In genomic region chr12:44193281-44193680, GRCh38 we compare ENCODE assay signal across 12 cellular contexts.
A peak's percentile ranks its signal among the peaks of the same experiment; 100 is the strongest.
DNase-seq lines count a peak whose midpoint lies in the region; ATAC-seq and TF ChIP-seq lines count a peak whose summit lies in the region.
"Had no signal": no experiment of that assay in that cellular context is flagged by ENCODE, and none has a peak within 500 bp of the region (broad histone marks: within the 10 kb centered on the region; RNA-seq: fewer than 3 reads in every experiment).

No MANE protein-coding gene starts in this region.

- H3K27me3 ChIP-seq in thyroid gland (no peaks in the 10 kb centered on the region), neuronal stem cell (ENCODE audit: control insufficient read depth in 3 of 3, insufficient read depth in 3 of 3, low read depth in 1 of 3, low read length in 3 of 3) (no peaks in the 10 kb centered on the region)
- H3K27me3 ChIP-seq: spleen had no signal

- no peak overlapping the region for H3K18ac ChIP-seq in neuronal stem cell (ENCODE audit: low read length)

- H3K36me3 ChIP-seq in thyroid gland (no peaks in the 10 kb centered on the region), neuronal stem cell (replicated peaks in 1 of 2; ENCODE audit: control insufficient read depth in 2 of 2, insufficient read depth in 2 of 2, low read length in 2 of 2) (no peaks in the 10 kb centered on the region)
- H3K36me3 ChIP-seq: spleen had no signal

- no peak overlapping the region for H3K27ac ChIP-seq in thyroid gland
- no peak overlapping the region for H3K27ac ChIP-seq in neuronal stem cell (replicated peaks; ENCODE audit: low read length)
- H3K27ac ChIP-seq: spleen had no signal

- H3K27me3 Mint-ChIP-seq in stimulated activated naive CD8-positive, alpha-beta T cell treated with anti-CD3 and anti-CD28 coated beads, Interleukin-15, amount 100 ng/mL, for 72 hours = no peaks in the 10 kb centered on the region

- no peak overlapping the region for H2BK5ac ChIP-seq in neuronal stem cell (ENCODE audit: low read length)

- intact Hi-C loops in thyroid gland (cut with DNase I) = no loop called here

- H3K27ac Mint-ChIP-seq in stimulated activated naive CD8-positive, alpha-beta T cell treated with anti-CD3 and anti-CD28 coated beads, Interleukin-15, amount 100 ng/mL, for 72 hours = no peak overlapping the region
- H3K27ac Mint-ChIP-seq: activated T-cell treated with anti-CD3 and anti-CD28 coated beads, Interleukin-2, amount 50 U/mL, for 72 hours had no signal

- H3K14ac ChIP-seq in neuronal stem cell (ENCODE audit: low read length) = no peak overlapping the region

- TF ChIP-seq CTCF in thyroid gland (IDR thresholded peaks at IDR 0.05) = no peak

- no peak overlapping the region for H2BK12ac ChIP-seq in neuronal stem cell (ENCODE audit: low read length)

- DNase-seq in stimulated activated naive CD8-positive, alpha-beta T cell treated with anti-CD3 and anti-CD28 coated beads, Interleukin-15, amount 100 ng/mL, for 72 hours = no peak
- DNase-seq in stimulated activated naive CD8-positive, alpha-beta T cell treated with anti-CD3 and anti-CD28 coated beads, Interleukin-15, Interleukin-2, amounts not matched to agents 100 U/mL and 50 U/mL, for 24 hours = no peak
- DNase-seq in thyroid gland = peak; percentile 4 to 23
- DNase-seq in neuronal stem cell (ENCODE audit: low spot score) = no peak
- no peak for DNase-seq in activated effector memory CD4-positive, alpha-beta T cell treated with Interleukin-2 at 50 U/mL for 16 hours
- DNase-seq in SK-N-DZ (ENCODE audit: low spot score) = no peak
- DNase-seq: activated T-cell treated with anti-CD3 and anti-CD28 coated beads, Interleukin-2, amount 50 U/mL, for 72 hours; glutamatergic neuron; NCI-H226; spleen had no signal

- no peaks in the 10 kb centered on the region for H3K9me3 Mint-ChIP-seq in stimulated activated naive CD8-positive, alpha-beta T cell treated with anti-CD3 and anti-CD28 coated beads, Interleukin-15, amount 100 ng/mL, for 72 hours

- no peak for TF ChIP-seq POLR2A in thyroid gland (IDR thresholded peaks at IDR 0.05)

- no peak overlapping the region for H2BK120ac ChIP-seq in neuronal stem cell (ENCODE audit: low read depth, low read length)

- H3K79me1 ChIP-seq in neuronal stem cell (ENCODE audit: low read depth, low read length) = no peaks in the 10 kb centered on the region

- H2AK5ac ChIP-seq in neuronal stem cell (ENCODE audit: low read depth, low read length) = no peak overlapping the region

- H3K23ac ChIP-seq in neuronal stem cell (ENCODE audit: low read depth, low read length, poor library complexity) = no peak overlapping the region

- no peaks in the 10 kb centered on the region for H3K9me3 ChIP-seq in thyroid gland
- H3K9me3 ChIP-seq in neuronal stem cell (replicated peaks in 1 of 2; ENCODE audit: control insufficient read depth in 2 of 2, insufficient read depth in 1 of 2, low read depth in 1 of 2, low read length in 2 of 2) = no peaks in the 10 kb centered on the region
- H3K9me3 ChIP-seq: spleen had no signal

- no peak overlapping the region for H3K4ac ChIP-seq in neuronal stem cell (ENCODE audit: low read length)

- no peak overlapping the region for H2AFZ ChIP-seq in neuronal stem cell (ENCODE audit: low read length)

- H4K91ac ChIP-seq in neuronal stem cell (ENCODE audit: low read depth, low read length, poor library complexity) = no peak overlapping the region

- no peak overlapping the region for H4K8ac ChIP-seq in neuronal stem cell (ENCODE audit: low read depth, low read length)

- no peak overlapping the region for H3K9ac ChIP-seq in neuronal stem cell (ENCODE audit: low read depth, low read length, poor library complexity)

- no peak overlapping the region for H2BK15ac ChIP-seq in neuronal stem cell (ENCODE audit: low read length)

- H3K4me1 Mint-ChIP-seq in stimulated activated naive CD8-positive, alpha-beta T cell treated with anti-CD3 and anti-CD28 coated beads, Interleukin-15, amount 100 ng/mL, for 72 hours = no peaks in the 10 kb centered on the region

- H3K4me3 Mint-ChIP-seq in stimulated activated naive CD8-positive, alpha-beta T cell treated with anti-CD3 and anti-CD28 coated beads, Interleukin-15, amount 100 ng/mL, for 72 hours = no peak overlapping the region
- H3K4me3 Mint-ChIP-seq: activated T-cell treated with anti-CD3 and anti-CD28 coated beads, Interleukin-2, amount 50 U/mL, for 72 hours had no signal

- 74 to 76% methylated on average over 1 of the region's 1 CpG for WGBS in thyroid gland, 2 donors
- WGBS in neuronal stem cell (ENCODE audit: extremely low coverage in 2 of 2, insufficient read length in 2 of 2, insufficient replicate concordance in 1 of 2), 2 donors = no CpG with 5 or more reads among the region's 1 CpG

- H3K4me1 ChIP-seq in thyroid gland (peaks cover 0 to 3% of the 10 kb centered on the region in 2 donors), neuronal stem cell (ENCODE audit: control insufficient read depth in 2 of 2, insufficient read depth in 1 of 2, low read depth in 1 of 2, low read length in 2 of 2) (no peaks in the 10 kb centered on the region)
- H3K4me1 ChIP-seq: spleen had no signal

- H3K4me3 ChIP-seq in thyroid gland (replicated peaks in 1 of 3) (no peak overlapping the region), neuronal stem cell (ENCODE audit: low read length in 2 of 2) (no peak overlapping the region)
- H3K4me3 ChIP-seq: spleen had no signal

- ATAC-seq in stimulated activated naive CD8-positive, alpha-beta T cell treated with anti-CD3 and anti-CD28 coated beads, Interleukin-15, amount 100 ng/mL, for 72 hours = peak; percentile 49
- ATAC-seq in stimulated activated naive CD8-positive, alpha-beta T cell treated with anti-CD3 and anti-CD28 coated beads, Interleukin-15, Interleukin-2, amounts not matched to agents 100 U/mL and 50 U/mL, for 24 hours = no peak
- ATAC-seq in HG02610 (IDR thresholded peaks at IDR 0.05; ENCODE audit: unreplicated experiment) (peak; percentile 100), HG03457 (IDR thresholded peaks at IDR 0.05; ENCODE audit: unreplicated experiment) (peak; percentile 88)

- H3K4me2 ChIP-seq in neuronal stem cell (ENCODE audit: insufficient read depth, low read length, poor library complexity, severe bottlenecking) = no peak overlapping the region

Comparison
In these comparisons a context has a peak if more than half of its experiments do, and no peak if none do; other contexts are left out.
1. DNase-seq: peak in thyroid gland (2 of 2); none in stimulated activated naive CD8-positive, alpha-beta T cell treated with anti-CD3 and anti-CD28 coated beads, Interleukin-15, amount 100 ng/mL, for 72 hours (0 of 2), stimulated activated naive CD8-positive, alpha-beta T cell treated with anti-CD3 and anti-CD28 coated beads, Interleukin-15, Interleukin-2, amounts not matched to agents 100 U/mL and 50 U/mL, for 24 hours (single experiment), neuronal stem cell (single experiment), activated effector memory CD4-positive, alpha-beta T cell treated with Interleukin-2 at 50 U/mL for 16 hours (single experiment) and SK-N-DZ (single experiment).